Comparison of ENCODE assay signal across 17 cellular contexts in genomic region chrX:13119386-13119785, GRCh38.
A peak's percentile ranks its signal among the peaks of the same experiment; 100 is the strongest.
DNase-seq lines count a peak whose midpoint lies in the region; ATAC-seq and TF ChIP-seq lines count a peak whose summit lies in the region.
"Had no signal": no experiment of that assay in that cellular context is flagged by ENCODE, and none has a peak within 500 bp of the region (broad histone marks: within the 10 kb centered on the region; RNA-seq: fewer than 3 reads in every experiment).

No MANE protein-coding gene starts in this region.

- peaks cover 62% of the 10 kb centered on the region for H3K4me1 ChIP-seq in body of pancreas
- H3K4me1 ChIP-seq in left lung: peaks cover 0 to 8% of the 10 kb centered on the region in 2 donors
- peaks cover 12 to 45% of the 10 kb centered on the region in 2 donors for H3K4me1 ChIP-seq in thoracic aorta (ENCODE audit: control insufficient read depth in 1 of 2, low read depth in 2 of 2)

- no peaks in the 10 kb centered on the region for H3K9me3 ChIP-seq in body of pancreas
- peaks cover 0 to 3% of the 10 kb centered on the region in 2 donors for H3K9me3 ChIP-seq in left lung
- no peaks in the 10 kb centered on the region for H3K9me3 ChIP-seq in thoracic aorta

- TF ChIP-seq CTCF in body of pancreas (IDR thresholded peaks at IDR 0.05) (no peak), left lung (IDR thresholded peaks at IDR 0.05) (no peak), thoracic aorta (IDR thresholded peaks at IDR 0.05) (no peak)

- H3K27ac ChIP-seq in body of pancreas (peak overlapping the region; percentile 65 to 81 (median 72)), left lung (peak overlapping the region; percentile 34 to 51), thoracic aorta (peak overlapping the region; percentile 71)

- H3K4me3 ChIP-seq in body of pancreas: no peak overlapping the region
- no peak overlapping the region for H3K4me3 ChIP-seq in left lung
- no peak overlapping the region for H3K4me3 ChIP-seq in thoracic aorta
- H3K4me3 ChIP-seq: dorsolateral prefrontal cortex had no signal

- 52 to 55% methylated on average over 3 of the region's 3 CpGs for WGBS in body of pancreas, 2 donors

- peaks cover 5% of the 10 kb centered on the region for H3K9me3 Mint-ChIP-seq in activated CD8-positive, alpha-beta memory T cell treated with anti-CD3 and anti-CD28 coated beads, Interleukin-2, amount 10 ng/mL, durations not matched to agents 7 days and 5 days (ENCODE audit: low read depth)
- peaks cover 2% of the 10 kb centered on the region for H3K9me3 Mint-ChIP-seq in stimulated activated memory B cell treated with anti-CD40 and anti-IgM and Interleukin-4, amounts not matched to agents 10 μg/mL and 1 μg/mL and 100 μg/mL, for 72 hours
- H3K9me3 Mint-ChIP-seq: activated naive CD4-positive, alpha-beta T cell treated with anti-CD3 and anti-CD28 coated beads, Interleukin-2, amount 50 U/mL, for 24 hours had no signal

- no peak for TF ChIP-seq POLR2A in body of pancreas (IDR thresholded peaks at IDR 0.05)

- H3K4me3 Mint-ChIP-seq in activated CD8-positive, alpha-beta memory T cell treated with anti-CD3 and anti-CD28 coated beads, Interleukin-2, amount 10 ng/mL, durations not matched to agents 7 days and 5 days: no peak overlapping the region
- no peak overlapping the region for H3K4me3 Mint-ChIP-seq in stimulated activated memory B cell treated with anti-CD40 and anti-IgM and Interleukin-4, amounts not matched to agents 10 μg/mL and 1 μg/mL and 100 μg/mL, for 72 hours
- H3K4me3 Mint-ChIP-seq: activated CD8-positive, alpha-beta T cell treated with anti-CD3 and anti-CD28 coated beads, Interleukin-2, amount 10 ng/mL, durations not matched to agents 7 days and 5 days; activated naive CD4-positive, alpha-beta T cell treated with anti-CD3 and anti-CD28 coated beads, Interleukin-2, amount 50 U/mL, for 24 hours had no signal

- H3K27me3 ChIP-seq in body of pancreas (no peaks in the 10 kb centered on the region), left lung (no peaks in the 10 kb centered on the region), thoracic aorta (replicated peaks; ENCODE audit: insufficient read depth) (no peaks in the 10 kb centered on the region)

- intact Hi-C loops in body of pancreas (cut with DNase I) (no loop called here), left lung (cut with DNase I) (no loop called here)

- H3K4me1 Mint-ChIP-seq in activated CD8-positive, alpha-beta memory T cell treated with anti-CD3 and anti-CD28 coated beads, Interleukin-2, amount 10 ng/mL, durations not matched to agents 7 days and 5 days: peaks cover 21% of the 10 kb centered on the region
- no peaks in the 10 kb centered on the region for H3K4me1 Mint-ChIP-seq in stimulated activated memory B cell treated with anti-CD40 and anti-IgM and Interleukin-4, amounts not matched to agents 10 μg/mL and 1 μg/mL and 100 μg/mL, for 72 hours

- ATAC-seq in body of pancreas: no peak
- no peak for ATAC-seq in left lung
- ATAC-seq in thoracic aorta (ENCODE audit: insufficient number of reproducible peaks, low FRiP score, low read depth): no peak
- ATAC-seq in activated CD8-positive, alpha-beta memory T cell treated with anti-CD3 and anti-CD28 coated beads, Interleukin-2, amount 10 ng/mL, durations not matched to agents 7 days and 5 days: no peak
- ATAC-seq in HG02798 (IDR thresholded peaks at IDR 0.05; ENCODE audit: poor library complexity, unreplicated experiment): no peak
- no peak for ATAC-seq in stimulated activated memory B cell treated with anti-CD40 and anti-IgM and Interleukin-4, amounts not matched to agents 10 μg/mL and 1 μg/mL and 100 μg/mL, for 72 hours
- ATAC-seq: activated CD8-positive, alpha-beta T cell treated with anti-CD3 and anti-CD28 coated beads, Interleukin-2, amount 10 ng/mL, durations not matched to agents 7 days and 5 days had no signal

- H3K36me3 ChIP-seq in body of pancreas (replicated peaks in 1 of 2; ENCODE audit: insufficient read depth in 1 of 2, low read depth in 2 of 2): no peaks in the 10 kb centered on the region
- no peaks in the 10 kb centered on the region for H3K36me3 ChIP-seq in left lung
- H3K36me3 ChIP-seq in thoracic aorta: no peaks in the 10 kb centered on the region

- DNase-seq in M059J (ENCODE audit: low read depth) (peak; percentile 76), body of pancreas (no peak), left lung (no peak), thoracic aorta (ENCODE audit: low spot score) (no peak), HT-29 (ENCODE audit: low spot score) (no peak)
- DNase-seq in activated CD8-positive, alpha-beta memory T cell treated with anti-CD3 and anti-CD28 coated beads, Interleukin-2, amount 10 ng/mL, durations not matched to agents 7 days and 5 days: no peak
- DNase-seq: activated CD8-positive, alpha-beta T cell treated with anti-CD3 and anti-CD28 coated beads, Interleukin-2, amount 10 ng/mL, durations not matched to agents 7 days and 5 days; dorsolateral prefrontal cortex; GOT3; head of caudate nucleus; KG1; mesendoderm; NCI-H2081; T-helper 2 cell had no signal

- no peak overlapping the region for H3K27ac Mint-ChIP-seq in activated CD8-positive, alpha-beta memory T cell treated with anti-CD3 and anti-CD28 coated beads, Interleukin-2, amount 10 ng/mL, durations not matched to agents 7 days and 5 days
- no peak overlapping the region for H3K27ac Mint-ChIP-seq in stimulated activated memory B cell treated with anti-CD40 and anti-IgM and Interleukin-4, amounts not matched to agents 10 μg/mL and 1 μg/mL and 100 μg/mL, for 72 hours
- H3K27ac Mint-ChIP-seq: activated CD8-positive, alpha-beta T cell treated with anti-CD3 and anti-CD28 coated beads, Interleukin-2, amount 10 ng/mL, durations not matched to agents 7 days and 5 days; activated naive CD4-positive, alpha-beta T cell treated with anti-CD3 and anti-CD28 coated beads, Interleukin-2, amount 50 U/mL, for 24 hours had no signal

- CTCF ChIA-PET in activated CD8-positive, alpha-beta memory T cell treated with anti-CD3 and anti-CD28 coated beads, Interleukin-2, amount 10 ng/mL, durations not matched to agents 7 days and 5 days (lab: Charles Lee): interaction anchor here (0.7 kb wide), 1 partner anchor 8 kb away, joined by 5 read pairs; no protein-coding TSS in a partner anchor

- H3K36me3 Mint-ChIP-seq in activated CD8-positive, alpha-beta memory T cell treated with anti-CD3 and anti-CD28 coated beads, Interleukin-2, amount 10 ng/mL, durations not matched to agents 7 days and 5 days: peaks cover 11% of the 10 kb centered on the region
- no peaks in the 10 kb centered on the region for H3K36me3 Mint-ChIP-seq in stimulated activated memory B cell treated with anti-CD40 and anti-IgM and Interleukin-4, amounts not matched to agents 10 μg/mL and 1 μg/mL and 100 μg/mL, for 72 hours

- H3K27me3 Mint-ChIP-seq in activated CD8-positive, alpha-beta memory T cell treated with anti-CD3 and anti-CD28 coated beads, Interleukin-2, amount 10 ng/mL, durations not matched to agents 7 days and 5 days: no peaks in the 10 kb centered on the region
- no peaks in the 10 kb centered on the region for H3K27me3 Mint-ChIP-seq in stimulated activated memory B cell treated with anti-CD40 and anti-IgM and Interleukin-4, amounts not matched to agents 10 μg/mL and 1 μg/mL and 100 μg/mL, for 72 hours
- H3K27me3 Mint-ChIP-seq: activated naive CD4-positive, alpha-beta T cell treated with anti-CD3 and anti-CD28 coated beads, Interleukin-2, amount 50 U/mL, for 24 hours had no signal
